Comparison of ENCODE assay signal across 8 cellular contexts in genomic region chr20:53839423-53840176, GRCh38.
DNase-seq lines count a peak whose midpoint lies in the region; ATAC-seq, FAIRE-seq and TF ChIP-seq lines count a peak whose summit lies in the region.

No MANE protein-coding gene starts in this region.

- H3K36me3 ChIP-seq in neuronal stem cell (replicated peaks in 1 of 2; ENCODE audit: control insufficient read depth in 2 of 2, insufficient read depth in 2 of 2, low read length in 2 of 2) = no peaks in the 10 kb centered on the region

- H3K23ac ChIP-seq in neuronal stem cell (ENCODE audit: low read depth, low read length, poor library complexity) = no peak overlapping the region

- H3K27ac ChIP-seq in neuronal stem cell (replicated peaks; ENCODE audit: low read length) = peak overlapping the region; percentile 27
- H3K27ac ChIP-seq in substantia nigra (ENCODE audit: low read depth, low read length, poor library complexity, severe bottlenecking) = no peak overlapping the region

- no peak overlapping the region for H4K91ac ChIP-seq in neuronal stem cell (ENCODE audit: low read depth, low read length, poor library complexity)

- no peak overlapping the region for H3K4ac ChIP-seq in neuronal stem cell (ENCODE audit: low read length)

- H3K9me3 ChIP-seq in neuronal stem cell (replicated peaks in 1 of 2; ENCODE audit: control insufficient read depth in 2 of 2, insufficient read depth in 1 of 2, low read depth in 1 of 2, low read length in 2 of 2) = no peaks in the 10 kb centered on the region

- FAIRE-seq in GM18507 (lab: Jason Lieb, UNC) (peak; percentile 87), frontal cortex (lab: Jason Lieb, UNC) (no peak)

- H3K14ac ChIP-seq in neuronal stem cell (ENCODE audit: low read length) = no peak overlapping the region

- no peak overlapping the region for H4K8ac ChIP-seq in neuronal stem cell (ENCODE audit: low read depth, low read length)

- DNase-seq in GM18507 (ENCODE audit: extremely low spot score, insufficient read length, low read depth) (no peak), neuronal stem cell (ENCODE audit: low spot score) (no peak), ureter (ENCODE audit: low spot score) (no peak), frontal cortex (ENCODE audit: low spot score in 2 of 2) (no peak), substantia nigra (lab: John Stamatoyannopoulos, UW) (no peak)
- DNase-seq in activated effector memory CD4-positive, alpha-beta T cell treated with Interleukin-2 at 50 U/mL for 16 hours = peak; percentile 54

- no peak overlapping the region for H2AK5ac ChIP-seq in neuronal stem cell (ENCODE audit: low read depth, low read length)

- no peak overlapping the region for H2BK15ac ChIP-seq in neuronal stem cell (ENCODE audit: low read length)

- peak overlapping the region in 1 of 2 donors; percentile 59 for H3K4me3 ChIP-seq in neuronal stem cell (ENCODE audit: low read length in 2 of 2)

- peak overlapping the region; percentile 89 for H3K18ac ChIP-seq in neuronal stem cell (ENCODE audit: low read length)

- H3K79me1 ChIP-seq in neuronal stem cell (ENCODE audit: low read depth, low read length) = no peaks in the 10 kb centered on the region

- H2BK12ac ChIP-seq in neuronal stem cell (ENCODE audit: low read length) = peak overlapping the region; percentile 95

- no peak overlapping the region for H3K4me2 ChIP-seq in neuronal stem cell (ENCODE audit: insufficient read depth, low read length, poor library complexity, severe bottlenecking)

- peak overlapping the region; percentile 73 for H3K9ac ChIP-seq in neuronal stem cell (ENCODE audit: low read depth, low read length, poor library complexity)

- H2AFZ ChIP-seq in neuronal stem cell (ENCODE audit: low read length) = peak overlapping the region; percentile 56

- H2BK120ac ChIP-seq in neuronal stem cell (ENCODE audit: low read depth, low read length) = no peak overlapping the region

- WGBS in neuronal stem cell (ENCODE audit: extremely low coverage in 2 of 2, insufficient read length in 2 of 2, insufficient replicate concordance in 1 of 2), 2 donors = no CpG with 5 or more reads among the region's 8 CpGs

- no peaks in the 10 kb centered on the region for H3K27me3 ChIP-seq in neuronal stem cell (ENCODE audit: control insufficient read depth in 3 of 3, insufficient read depth in 3 of 3, low read depth in 1 of 3, low read length in 3 of 3)

- H3K4me1 ChIP-seq in neuronal stem cell (ENCODE audit: control insufficient read depth in 2 of 2, insufficient read depth in 1 of 2, low read depth in 1 of 2, low read length in 2 of 2) = peaks cover 0 to 3% of the 10 kb centered on the region in 2 donors

- ATAC-seq in HG02870 (IDR thresholded peaks at IDR 0.05; ENCODE audit: unreplicated experiment) = peak; percentile 54

- H2BK5ac ChIP-seq in neuronal stem cell (ENCODE audit: low read length) = no peak overlapping the region

TF ChIP-seq in PFSK-1, 5 proteins besides CTCF, POLR2A, EP300 and RAD21:
- TF ChIP-seq FOXP2 (optimal IDR thresholded peaks at IDR 0.05; ENCODE audit: borderline replicate concordance, extremely low read depth, extremely low read length, insufficient read depth) = peak; percentile 61
- TF ChIP-seq TAF1 (IDR thresholded peaks at IDR 0.05; ENCODE audit: borderline replicate concordance, insufficient read depth, low read length) = no peak
